10 cellular contexts compared by ENCODE assay signal in the genomic region with DNA sequence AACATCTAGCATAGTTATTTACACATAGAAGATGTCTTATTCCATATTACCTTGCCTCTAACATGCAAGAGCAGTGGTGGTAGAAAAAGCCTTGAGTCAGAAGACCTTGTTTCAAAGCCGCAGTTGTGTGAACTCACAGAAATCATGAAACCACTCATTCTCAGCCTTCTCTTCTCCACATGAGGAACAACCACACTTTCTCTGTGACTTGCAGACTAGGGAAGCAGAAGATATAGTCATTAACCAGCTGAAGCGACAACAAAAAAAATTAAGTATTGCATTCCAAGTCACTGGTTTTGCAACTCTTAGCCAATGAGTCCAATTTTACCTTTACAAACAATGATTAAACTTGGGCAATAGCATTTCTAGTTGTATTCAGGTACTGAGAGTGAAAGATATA. TPM values are rescaled to one million over a fixed set of nuclear protein-coding genes. Genes with fewer than 3 reads are reported as not detected.
DNase-seq lines count a peak whose midpoint lies in the region; ATAC-seq and TF ChIP-seq lines count a peak whose summit lies in the region.
"Had no signal": no experiment of that assay in that cellular context is flagged by ENCODE, and none has a peak within 500 bp of the region (broad histone marks: within the 10 kb centered on the region; RNA-seq: fewer than 3 reads in every experiment).

No MANE protein-coding gene starts in this region.

- no peaks in the 10 kb centered on the region for H3K9me3 ChIP-seq in vagina
- H3K9me3 ChIP-seq: lower lobe of right lung had no signal

- peak; percentile 87 for ATAC-seq in HG02678 (IDR thresholded peaks at IDR 0.05; ENCODE audit: unreplicated experiment)
- ATAC-seq in HG03520 (IDR thresholded peaks at IDR 0.05; ENCODE audit: unreplicated experiment): peak; percentile 89
- ATAC-seq: right cardiac atrium had no signal

- DNase-seq in GM19238 (ENCODE audit: insufficient read length, low spot score) (peak; percentile 11), vagina (ENCODE audit: extremely low spot score in 2 of 2) (no peak), NCI-H748 (lab: John Stamatoyannopoulos, UW; ENCODE audit: unreplicated experiment) (no peak), GDM1 (lab: John Stamatoyannopoulos, UW) (no peak)
- DNase-seq in stimulated activated naive CD4-positive, alpha-beta T cell (lab: John Stamatoyannopoulos, UW): no peak
- DNase-seq: DMS53, lower lobe of right lung, right cardiac atrium had no signal

- no peak overlapping the region for H3K27ac ChIP-seq in vagina
- H3K27ac ChIP-seq: lower lobe of right lung had no signal

- H3K4me3 ChIP-seq in vagina: no peak overlapping the region
- H3K4me3 ChIP-seq: lower lobe of right lung had no signal

- H3K4me1 ChIP-seq in vagina: peaks cover 2% of the 10 kb centered on the region

- H3K27me3 ChIP-seq in vagina: no peaks in the 10 kb centered on the region

- TF ChIP-seq CTCF in vagina (IDR thresholded peaks at IDR 0.05): no peak

- no peaks in the 10 kb centered on the region for H3K36me3 ChIP-seq in vagina
- H3K36me3 ChIP-seq: lower lobe of right lung had no signal

- TF ChIP-seq POLR2A in vagina (IDR thresholded peaks at IDR 0.05): no peak

- intact Hi-C loops in vagina (cut with DNase I): no loop called here

RNA-seq across cellular contexts. Expression of a gene that starts 19.0 kb away (rescaled TPM):
- 45.4 TPM for total RNA-seq in vagina
